In genomic region chr4:143513314-143514211, GRCh38 we compare ENCODE assay signal across 1 cellular context.
TF ChIP-seq lines count a peak whose summit lies in the region.

Gene SMARCA5, plus strand, starts transcription at chr4:143513702. Its CDS starts 223 bp downstream, at chr4:143513925.

TF ChIP-seq in GM12878, 131 proteins besides CTCF, POLR2A, EP300 and RAD21 (continued from another document):
- TF ChIP-seq ZNF592 (IDR thresholded peaks at IDR 0.05) = no peak
- TF ChIP-seq HDGF (IDR thresholded peaks at IDR 0.05) = peak; percentile 51; the same call in 1 of the 2 replicates
- TF ChIP-seq SIN3A (IDR thresholded peaks at IDR 0.05; ENCODE audit: low read depth, low read length) = 0 out of 2 replicates have a peak, but pooled peaks have one; percentile 5
- TF ChIP-seq ZNF24 (IDR thresholded peaks at IDR 0.05) = no peak
- 0 out of 2 replicates have a peak, but pooled peaks have one; percentile 7 for TF ChIP-seq CBX5 (IDR thresholded peaks at IDR 0.05; ENCODE audit: low read depth)
- TF ChIP-seq NR2F1 (conservative IDR thresholded peaks at IDR 0.05) = peak; percentile 100
- TF ChIP-seq NR2C1 (IDR thresholded peaks at IDR 0.05) = peak; percentile 89
- TF ChIP-seq SPI1 (IDR thresholded peaks at IDR 0.05; ENCODE audit: borderline replicate concordance, insufficient read depth, low read depth, low read length) = no peak
